In genomic region chr9:133377721-133378216, GRCh38 we compare ENCODE assay signal across 11 cellular contexts. TPM values are rescaled to one million over a fixed set of nuclear protein-coding genes. Genes with fewer than 3 reads are reported as not detected.
A peak's percentile ranks its signal among the peaks of the same experiment; 100 is the strongest.
DNase-seq lines count a peak whose midpoint lies in the region; FAIRE-seq and TF ChIP-seq lines count a peak whose summit lies in the region.
"Had no signal": no experiment of that assay in that cellular context is flagged by ENCODE, and none has a peak within 500 bp of the region (broad histone marks: within the 10 kb centered on the region; RNA-seq: fewer than 3 reads in every experiment).

No MANE protein-coding gene starts in this region.

- peaks cover 8% of the 10 kb centered on the region for H3K27me3 Mint-ChIP-seq in endothelial cell (ENCODE audit: unreplicated experiment)

- no peak overlapping the region for H3K4me3 Mint-ChIP-seq in endothelial cell (ENCODE audit: unreplicated experiment)

- DNase-seq in COLO668 (lab: John Stamatoyannopoulos, UW; ENCODE audit: unreplicated experiment) (peak; percentile 73), HS-5 (ENCODE audit: low read depth) (peak; percentile 37), SW480 (ENCODE audit: low spot score) (peak; percentile 58), glomerular visceral epithelial cell (ENCODE audit: extremely low spot score) (peak; percentile 51), endothelial cell (ENCODE audit: low spot score) (no peak), GM12892 (ENCODE audit: insufficient read length) (no peak), activated gamma-delta T cell treated with Interleukin-2 at 50 U/mL for 16 hours (no peak), HK-2 (ENCODE audit: unreplicated experiment) (no peak)
- DNase-seq: left ventricle myocardium inferior, T-helper 9 cell had no signal

- no peaks in the 10 kb centered on the region for H3K9me3 Mint-ChIP-seq in endothelial cell (ENCODE audit: unreplicated experiment)
- H3K9me3 Mint-ChIP-seq: activated naive CD4-positive, alpha-beta T cell treated with anti-CD3 and anti-CD28 coated beads, Interleukin-2, amount 50 U/mL, for 72 hours had no signal

- H3K4me1 Mint-ChIP-seq in endothelial cell (ENCODE audit: unreplicated experiment), result peaks cover 13% of the 10 kb centered on the region

- no peak for TF ChIP-seq POLR2A in GM12892 (IDR thresholded peaks at IDR 0.05; ENCODE audit: low read depth, low read length)

- H3K36me3 Mint-ChIP-seq in endothelial cell (ENCODE audit: low read depth, unreplicated experiment), result no peaks in the 10 kb centered on the region

- no peak for TF ChIP-seq CTCF in endothelial cell (IDR thresholded peaks at IDR 0.05; ENCODE audit: unreplicated experiment)

- no peak overlapping the region for H3K27ac Mint-ChIP-seq in endothelial cell (ENCODE audit: unreplicated experiment)
- H3K27ac Mint-ChIP-seq: activated naive CD4-positive, alpha-beta T cell treated with anti-CD3 and anti-CD28 coated beads, Interleukin-2, amount 50 U/mL, for 72 hours had no signal

- FAIRE-seq in GM12892 (lab: Jason Lieb, UNC), result no peak

RNA-seq across cellular contexts. Expression of gene STKLD1, which starts 1.6 kb away (rescaled TPM):
- total RNA-seq in endothelial cell (ENCODE audit: unreplicated experiment), result 0.64 TPM
- polyA plus RNA-seq in GM12892 (2012; ENCODE audit: missing spikeins), result 2.1 TPM
- total RNA-seq: left ventricle myocardium inferior had no signal

RNA-seq across cellular contexts. Expression of gene SURF4, which starts 1.9 kb away (rescaled TPM):
- total RNA-seq in endothelial cell (ENCODE audit: unreplicated experiment), result 169 TPM
- polyA plus RNA-seq in GM12892 (2012; ENCODE audit: missing spikeins), result 47.8 TPM

RNA-seq across cellular contexts. Expression of gene SURF2, which starts 21.4 kb away (rescaled TPM):
- 11.9 TPM for total RNA-seq in endothelial cell (ENCODE audit: unreplicated experiment)
- 17.1 TPM for polyA plus RNA-seq in GM12892 (2012; ENCODE audit: missing spikeins)

RNA-seq across cellular contexts. Expression of gene SURF1, which starts 21.5 kb away (rescaled TPM):
- 36.2 TPM for total RNA-seq in endothelial cell (ENCODE audit: unreplicated experiment)
- polyA plus RNA-seq in GM12892 (2012; ENCODE audit: missing spikeins), result 23.6 TPM

RNA-seq across cellular contexts. Expression of gene RPL7A, which starts 29.8 kb away (rescaled TPM):
- 2,006 TPM for total RNA-seq in endothelial cell (ENCODE audit: unreplicated experiment)
- polyA plus RNA-seq in GM12892 (2012; ENCODE audit: missing spikeins), result 4,474 TPM

Comparison
In these comparisons a context has a peak if more than half of its experiments do, and no peak if none do; other contexts are left out.
1. DNase-seq: peak in COLO668 (single experiment), HS-5 (single experiment), SW480 (single experiment) and glomerular visceral epithelial cell (single experiment); none in endothelial cell (single experiment), GM12892 (single experiment), activated gamma-delta T cell treated with Interleukin-2 at 50 U/mL for 16 hours (single experiment) and HK-2 (single experiment).